12 cellular contexts compared by ENCODE assay signal in genomic region chr4:152807294-152807829, GRCh38. TPM values are rescaled to one million over a fixed set of nuclear protein-coding genes. Genes with fewer than 3 reads are reported as not detected.
DNase-seq lines count a peak whose midpoint lies in the region; ATAC-seq, FAIRE-seq and TF ChIP-seq lines count a peak whose summit lies in the region.
"Had no signal": no experiment of that assay in that cellular context is flagged by ENCODE, and none has a peak within 500 bp of the region (broad histone marks: within the 10 kb centered on the region; RNA-seq: fewer than 3 reads in every experiment).

No MANE protein-coding gene starts in this region.

- CTCF ChIA-PET in MCF 10A (lab: Yijun Ruan, JAX): no interaction called here

- no peak overlapping the region for H3K27ac ChIP-seq in breast epithelium

- no peak for FAIRE-seq in RCC 7860 (lab: Jason Lieb, UNC)

- no peak for TF ChIP-seq POLR2A in breast epithelium (IDR thresholded peaks at IDR 0.05)

- H3K36me3 Mint-ChIP-seq in MCF 10A (ENCODE audit: insufficient read depth, unreplicated experiment) (peaks cover 6% of the 10 kb centered on the region), osteocyte (ENCODE audit: unreplicated experiment) (peaks cover 9% of the 10 kb centered on the region)
- H3K36me3 Mint-ChIP-seq in central memory CD8-positive, alpha-beta T cell (ENCODE audit: insufficient read depth): no peaks in the 10 kb centered on the region

- TF ChIP-seq CTCF in MCF 10A (IDR thresholded peaks at IDR 0.05; ENCODE audit: unreplicated experiment) (no peak), breast epithelium (IDR thresholded peaks at IDR 0.05) (no peak), osteocyte (IDR thresholded peaks at IDR 0.05) (no peak)

- DNase-seq in MCF 10A (ENCODE audit: unreplicated experiment) (peak; percentile 21), breast epithelium (ENCODE audit: low spot score in 2 of 2) (no peak), RCC 7860 (ENCODE audit: low spot score) (peak; percentile 5), NCI-H1436 treated with DMSO at 0.1 percent for 48 hours (lab: John Stamatoyannopoulos, UW) (no peak), osteocyte (ENCODE audit: extremely low spot score, unreplicated experiment) (no peak)
- DNase-seq in central memory CD8-positive, alpha-beta T cell (ENCODE audit: low spot score in 2 of 2): no peak
- no peak for DNase-seq in stimulated activated CD4-positive, alpha-beta T cell treated with anti-CD3 and anti-CD28 coated beads, Interleukin-1b, Interleukin-23, amount 100 ng/mL, for 48 hours
- DNase-seq in activated CD4-positive, CD25-positive, alpha-beta regulatory T cell treated with anti-CD3 and anti-CD28 coated beads, Interleukin-2, amount 50 U/mL, for 72 hours: no peak
- DNase-seq: AML-193, amygdala, NCI-H1092 treated with DMSO at 0.1 percent for 48 hours had no signal

- BruUV-seq in MCF 10A (replicated peaks; lab: Mats Ljungman, UMichigan): no TSS peak

- POLR2A ChIA-PET in MCF 10A (lab: Yijun Ruan, JAX): no interaction called here

- H3K4me1 ChIP-seq in breast epithelium: no peaks in the 10 kb centered on the region

- no peaks in the 10 kb centered on the region for H3K9me3 ChIP-seq in breast epithelium

- no peaks in the 10 kb centered on the region for H3K27me3 ChIP-seq in breast epithelium

- H3K27ac Mint-ChIP-seq in MCF 10A (ENCODE audit: low read depth, unreplicated experiment) (no peak overlapping the region), osteocyte (ENCODE audit: unreplicated experiment) (no peak overlapping the region)
- H3K27ac Mint-ChIP-seq in central memory CD8-positive, alpha-beta T cell (ENCODE audit: low read depth): peak overlapping the region; percentile 43

- no peak overlapping the region for H3K4me3 ChIP-seq in breast epithelium

- intact Hi-C loops in MCF 10A (cut with micrococcal nuclease) (no loop called here), breast epithelium (cut with DNase I; ENCODE audit: low total_unique reads) (no loop called here)

- H3K4me3 Mint-ChIP-seq in MCF 10A (ENCODE audit: unreplicated experiment) (no peak overlapping the region), osteocyte (ENCODE audit: unreplicated experiment) (no peak overlapping the region)
- peak overlapping the region; percentile 49 for H3K4me3 Mint-ChIP-seq in central memory CD8-positive, alpha-beta T cell

- peak; percentile 46 for ATAC-seq in central memory CD8-positive, alpha-beta T cell (replicated peaks; ENCODE audit: extremely low read depth, poor library complexity, severe bottlenecking)
- ATAC-seq: esophagus mucosa had no signal

- H3K4me1 Mint-ChIP-seq in MCF 10A (ENCODE audit: insufficient read depth, unreplicated experiment) (peaks cover 5% of the 10 kb centered on the region), osteocyte (ENCODE audit: unreplicated experiment) (peaks cover 18% of the 10 kb centered on the region)
- peaks cover 33% of the 10 kb centered on the region for H3K4me1 Mint-ChIP-seq in central memory CD8-positive, alpha-beta T cell

- H3K27me3 Mint-ChIP-seq in MCF 10A (ENCODE audit: insufficient read depth, unreplicated experiment): no peaks in the 10 kb centered on the region
- no peaks in the 10 kb centered on the region for H3K27me3 Mint-ChIP-seq in central memory CD8-positive, alpha-beta T cell
- H3K27me3 Mint-ChIP-seq in osteocyte (ENCODE audit: unreplicated experiment): no peaks in the 10 kb centered on the region

- H3K36me3 ChIP-seq in breast epithelium: no peaks in the 10 kb centered on the region

- no peaks in the 10 kb centered on the region for H3K9me3 Mint-ChIP-seq in MCF 10A (ENCODE audit: unreplicated experiment)
- H3K9me3 Mint-ChIP-seq in central memory CD8-positive, alpha-beta T cell: no peaks in the 10 kb centered on the region
- H3K9me3 Mint-ChIP-seq in osteocyte (ENCODE audit: unreplicated experiment): peaks cover 5% of the 10 kb centered on the region

RNA-seq across cellular contexts. Expression of gene ARFIP1, which starts 27.6 kb away (rescaled TPM):
- total RNA-seq in MCF 10A (2022): 26.7 and 35.5 TPM in 2 replicates
- total RNA-seq in breast epithelium: 10 to 100 TPM; 25.3 to 54.9 (median 39.0) TPM
- total RNA-seq in osteocyte: 41.9 and 43.2 TPM in 2 replicates

RNA-seq across cellular contexts. Expression of gene TIGD4, which starts 27.8 kb away (rescaled TPM):
- total RNA-seq in MCF 10A (2022) (0.12 and 0.32 TPM in 2 replicates), breast epithelium (1 to 10 TPM in 1 of 3 donors, under 1 TPM in 2; 0.16 to 1.6 (median 0.66) TPM), osteocyte (0.18 and 0.19 TPM in 2 replicates)

Comparison
In these comparisons a context has a peak if more than half of its experiments do, and no peak if none do; other contexts are left out.
1. DNase-seq: peak in MCF 10A (single experiment) and RCC 7860 (single experiment); none in breast epithelium (0 of 2), central memory CD8-positive, alpha-beta T cell (0 of 2), NCI-H1436 treated with DMSO at 0.1 percent for 48 hours (single experiment), osteocyte (single experiment), stimulated activated CD4-positive, alpha-beta T cell treated with anti-CD3 and anti-CD28 coated beads, Interleukin-1b, Interleukin-23, amount 100 ng/mL, for 48 hours (single experiment) and activated CD4-positive, CD25-positive, alpha-beta regulatory T cell treated with anti-CD3 and anti-CD28 coated beads, Interleukin-2, amount 50 U/mL, for 72 hours (single experiment).